In the genomic region with DNA sequence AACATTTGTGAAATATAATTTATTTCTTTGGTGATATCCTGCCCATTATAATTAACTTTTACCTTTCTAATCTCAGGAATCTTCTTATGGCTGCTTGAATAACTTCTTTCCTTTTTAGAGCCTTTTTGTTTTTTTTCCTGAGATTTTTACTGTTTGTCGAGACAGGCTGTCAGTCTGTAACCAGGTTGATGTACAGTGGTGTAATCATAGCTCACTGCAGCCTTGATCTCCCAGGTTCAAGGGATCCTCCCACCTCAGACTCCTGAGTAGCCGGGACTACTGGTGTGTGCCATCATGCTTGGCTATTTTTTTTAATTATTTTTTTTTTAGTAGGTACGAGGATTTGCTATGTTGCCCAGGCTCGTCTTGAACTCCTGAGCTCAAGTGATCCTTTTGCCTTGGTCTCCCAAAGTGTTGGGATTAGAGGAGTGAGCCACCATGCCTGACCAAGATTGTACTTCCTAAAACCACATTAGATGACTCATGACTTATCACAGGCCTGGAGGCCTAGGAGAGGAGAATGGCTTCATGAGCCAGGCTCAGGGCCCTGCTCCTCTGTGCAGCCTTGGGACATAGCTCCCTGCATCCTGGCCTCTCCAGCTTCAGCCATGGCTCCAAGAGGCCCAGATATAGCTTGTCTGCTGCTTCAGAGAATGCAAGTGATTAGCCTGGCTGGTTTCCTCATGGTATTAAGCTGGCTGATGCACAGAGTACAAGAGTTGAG, we compare ENCODE assay signal across 13 cellular contexts. TPM values are rescaled to one million over a fixed set of nuclear protein-coding genes. Genes with fewer than 3 reads are reported as not detected.
DNase-seq lines count a peak whose midpoint lies in the region; ATAC-seq and TF ChIP-seq lines count a peak whose summit lies in the region.
"Had no signal": no experiment of that assay in that cellular context is flagged by ENCODE, and none has a peak within 500 bp of the region (broad histone marks: within the 10 kb centered on the region; RNA-seq: fewer than 3 reads in every experiment).

No MANE protein-coding gene starts in this region.

- H3K27ac Mint-ChIP-seq in CD8-positive, alpha-beta memory T cell: no peak overlapping the region

- no peak overlapping the region for H4K91ac ChIP-seq in mesenchymal stem cell (ENCODE audit: low read length)

- H3K14ac ChIP-seq in mesenchymal stem cell (ENCODE audit: low read length in 2 of 2): no peak overlapping the region

- WGBS in mesenchymal stem cell: 81% methylated on average over 3 of the region's 4 CpGs

- POLR2A ChIA-PET in CD8-positive, alpha-beta memory T cell (lab: Charles Lee): no interaction called here

- no peak overlapping the region for H3K9ac ChIP-seq in mesenchymal stem cell (ENCODE audit: low read length)
- H3K9ac ChIP-seq: BLaER1 treated with 17β-estradiol and CSF1 and Interleukin-3, amounts not matched to agents 10 nM and 100 nM had no signal

- no peak overlapping the region for H2AFZ ChIP-seq in mesenchymal stem cell (ENCODE audit: low read depth, low read length)

- TF ChIP-seq CTCF in brain microvascular endothelial cell (IDR thresholded peaks at IDR 0.05; ENCODE audit: low read depth, low read length, missing control alignments): no peak

- H2BK5ac ChIP-seq in mesenchymal stem cell (ENCODE audit: low read depth, low read length, poor library complexity, severe bottlenecking): no peak overlapping the region

- no peak overlapping the region for H2BK120ac ChIP-seq in mesenchymal stem cell (ENCODE audit: low read depth, low read length)

- H3K18ac ChIP-seq in mesenchymal stem cell (ENCODE audit: low read depth in 1 of 2, low read length in 2 of 2): peak overlapping the region in 1 of 2 experiments; percentile 77

- no peaks in the 10 kb centered on the region for H3K4me1 ChIP-seq in mesenchymal stem cell (ENCODE audit: control insufficient read depth, insufficient read depth, low read depth, low read length)
- no peaks in the 10 kb centered on the region for H3K4me1 ChIP-seq in CD8-positive, alpha-beta memory T cell (ENCODE audit: insufficient read depth, low read length)
- H3K4me1 ChIP-seq: BLaER1 treated with 17β-estradiol and CSF1 and Interleukin-3, amounts not matched to agents 10 nM and 100 nM; upper lobe of left lung had no signal

- peak overlapping the region in 1 of 2 experiments; percentile 1 for H3K4ac ChIP-seq in mesenchymal stem cell (ENCODE audit: low read depth in 1 of 2, low read length in 2 of 2)

- DNase-seq in Daoy (ENCODE audit: low read depth) (peak; percentile 61), M059J (ENCODE audit: low read depth) (peak; percentile 88), brain microvascular endothelial cell (peak; percentile 41), mesenchymal stem cell (peak; percentile 62), NCI-H345 treated with DMSO at 0.1 percent for 48 hours (lab: John Stamatoyannopoulos, UW; ENCODE audit: unreplicated experiment) (no peak)
- no peak for DNase-seq in CD8-positive, alpha-beta memory T cell
- no peak for DNase-seq in NK-92 treated with Interleukin-12 subunit alpha and Interleukin-12 subunit beta, amount 100 ng/mL, for 24 hours (lab: John Stamatoyannopoulos, UW)
- DNase-seq: naive thymus-derived CD8-positive, alpha-beta T cell; NCI-H187 treated with DMSO at 0.1 percent for 48 hours; T-helper 2 cell; upper lobe of left lung had no signal

- no peak overlapping the region for H3K4me3 ChIP-seq in brain microvascular endothelial cell (ENCODE audit: low read depth, low read length)
- H3K4me3 ChIP-seq in mesenchymal stem cell (ENCODE audit: insufficient read depth in 1 of 2, low read depth in 1 of 2, low read length in 2 of 2): no peak overlapping the region
- H3K4me3 ChIP-seq in CD8-positive, alpha-beta memory T cell (ENCODE audit: low read length): no peak overlapping the region
- H3K4me3 ChIP-seq: BLaER1 treated with 17β-estradiol and CSF1 and Interleukin-3, amounts not matched to agents 10 nM and 100 nM; upper lobe of left lung had no signal

- no peaks in the 10 kb centered on the region for H3K27me3 ChIP-seq in brain microvascular endothelial cell (replicated peaks)
- H3K27me3 ChIP-seq in mesenchymal stem cell (ENCODE audit: control insufficient read depth in 1 of 2, insufficient read depth in 1 of 2, low read length in 2 of 2): no peaks in the 10 kb centered on the region
- H3K27me3 ChIP-seq in CD8-positive, alpha-beta memory T cell (ENCODE audit: insufficient read depth, low read length, poor library complexity, severe bottlenecking): no peaks in the 10 kb centered on the region
- H3K27me3 ChIP-seq: BLaER1 treated with 17β-estradiol and CSF1 and Interleukin-3, amounts not matched to agents 10 nM and 100 nM; upper lobe of left lung had no signal

- peak overlapping the region; percentile 23 for H2BK15ac ChIP-seq in mesenchymal stem cell (ENCODE audit: low read depth, poor library complexity, severe bottlenecking)

- H3K36me3 ChIP-seq in brain microvascular endothelial cell (replicated peaks): no peaks in the 10 kb centered on the region
- H3K36me3 ChIP-seq in mesenchymal stem cell (ENCODE audit: control insufficient read depth in 1 of 2, insufficient read depth in 2 of 2, low read depth in 1 of 2, low read length in 2 of 2): no peaks in the 10 kb centered on the region
- H3K36me3 ChIP-seq in CD8-positive, alpha-beta memory T cell (ENCODE audit: insufficient read depth, low read length): no peaks in the 10 kb centered on the region
- H3K36me3 ChIP-seq: BLaER1 treated with 17β-estradiol and CSF1 and Interleukin-3, amounts not matched to agents 10 nM and 100 nM; upper lobe of left lung had no signal

- H3K4me1 Mint-ChIP-seq in CD8-positive, alpha-beta memory T cell: no peaks in the 10 kb centered on the region
- H3K4me1 Mint-ChIP-seq: naive thymus-derived CD8-positive, alpha-beta T cell had no signal

- no peaks in the 10 kb centered on the region for H3K9me3 Mint-ChIP-seq in CD8-positive, alpha-beta memory T cell

- H3K9me3 ChIP-seq in mesenchymal stem cell (ENCODE audit: control insufficient read depth, low read length): no peaks in the 10 kb centered on the region
- no peaks in the 10 kb centered on the region for H3K9me3 ChIP-seq in CD8-positive, alpha-beta memory T cell (ENCODE audit: low read length)
- H3K9me3 ChIP-seq: upper lobe of left lung had no signal

- in situ Hi-C loops in brain microvascular endothelial cell (cut with HindIII; ENCODE audit: low pct_ligation_motif_present, low sequenced_read_pairs): no loop called here

- CTCF ChIA-PET in CD8-positive, alpha-beta memory T cell (lab: Charles Lee): no interaction called here

- H2BK12ac ChIP-seq in mesenchymal stem cell (ENCODE audit: low read length in 2 of 2): no peak overlapping the region

- H3K23ac ChIP-seq in mesenchymal stem cell (ENCODE audit: low read length in 2 of 2): no peak overlapping the region

- H4K8ac ChIP-seq in mesenchymal stem cell (ENCODE audit: low read length): peak overlapping the region; percentile 48

- no peak for ATAC-seq in HG03378 (IDR thresholded peaks at IDR 0.05; ENCODE audit: unreplicated experiment)
- ATAC-seq: naive thymus-derived CD8-positive, alpha-beta T cell had no signal

- no peak overlapping the region for H2AK5ac ChIP-seq in mesenchymal stem cell (ENCODE audit: low read length, severe bottlenecking)

- H3K79me1 ChIP-seq in mesenchymal stem cell (replicated peaks; ENCODE audit: low read length, poor library complexity, severe bottlenecking): no peaks in the 10 kb centered on the region

- H3K27me3 Mint-ChIP-seq in CD8-positive, alpha-beta memory T cell: peaks cover 8% of the 10 kb centered on the region in 2 donors

- H3K4me2 ChIP-seq in mesenchymal stem cell (ENCODE audit: low read length, poor library complexity, severe bottlenecking): no peak overlapping the region
- H3K4me2 ChIP-seq: BLaER1 treated with 17β-estradiol and CSF1 and Interleukin-3, amounts not matched to agents 10 nM and 100 nM had no signal

- H3K27ac ChIP-seq in brain microvascular endothelial cell (no peak overlapping the region), mesenchymal stem cell (ENCODE audit: low read length, poor library complexity, severe bottlenecking) (no peak overlapping the region)
- no peak overlapping the region for H3K27ac ChIP-seq in CD8-positive, alpha-beta memory T cell (ENCODE audit: low read depth, low read length)
- H3K27ac ChIP-seq: BLaER1 treated with 17β-estradiol and CSF1 and Interleukin-3, amounts not matched to agents 10 nM and 100 nM; upper lobe of left lung had no signal

- H3K36me3 Mint-ChIP-seq in CD8-positive, alpha-beta memory T cell: peaks cover 0 to 7% (median 0%) of the 10 kb centered on the region in 3 donors

- H3K4me3 Mint-ChIP-seq in CD8-positive, alpha-beta memory T cell: no peak overlapping the region
- H3K4me3 Mint-ChIP-seq: naive thymus-derived CD8-positive, alpha-beta T cell had no signal

RNA-seq across cellular contexts. Expression of a gene that starts 48.6 kb away (rescaled TPM):
- 4.8 and 5.0 TPM in 2 replicates for total RNA-seq in Daoy (2014; rRNA removed; shearing (Covaris generic))
- 3.7 and 5.9 TPM in 2 replicates for total RNA-seq in M059J (2014; rRNA removed; shearing (Covaris generic))
- 5.9 TPM for polyA plus RNA-seq in mesenchymal stem cell (2013, experiment 1 of 2)
- 6.1 TPM for polyA plus RNA-seq in mesenchymal stem cell (2013, experiment 2 of 2)
- 1 to 10 TPM; 9.0 to 9.5 TPM for total RNA-seq in CD8-positive, alpha-beta memory T cell
- 2.5 TPM for polyA plus RNA-seq in CD8-positive, alpha-beta memory T cell

Comparison
In these comparisons a context has a peak if more than half of its experiments do, and no peak if none do; other contexts are left out.
1. DNase-seq: peak in Daoy (single experiment), M059J (single experiment), brain microvascular endothelial cell (single experiment) and mesenchymal stem cell (single experiment); none in CD8-positive, alpha-beta memory T cell (0 of 5), NCI-H345 treated with DMSO at 0.1 percent for 48 hours (single experiment) and NK-92 treated with Interleukin-12 subunit alpha and Interleukin-12 subunit beta, amount 100 ng/mL, for 24 hours (single experiment).